Comparison of ENCODE assay signal across 1 cellular context in the genomic region with DNA sequence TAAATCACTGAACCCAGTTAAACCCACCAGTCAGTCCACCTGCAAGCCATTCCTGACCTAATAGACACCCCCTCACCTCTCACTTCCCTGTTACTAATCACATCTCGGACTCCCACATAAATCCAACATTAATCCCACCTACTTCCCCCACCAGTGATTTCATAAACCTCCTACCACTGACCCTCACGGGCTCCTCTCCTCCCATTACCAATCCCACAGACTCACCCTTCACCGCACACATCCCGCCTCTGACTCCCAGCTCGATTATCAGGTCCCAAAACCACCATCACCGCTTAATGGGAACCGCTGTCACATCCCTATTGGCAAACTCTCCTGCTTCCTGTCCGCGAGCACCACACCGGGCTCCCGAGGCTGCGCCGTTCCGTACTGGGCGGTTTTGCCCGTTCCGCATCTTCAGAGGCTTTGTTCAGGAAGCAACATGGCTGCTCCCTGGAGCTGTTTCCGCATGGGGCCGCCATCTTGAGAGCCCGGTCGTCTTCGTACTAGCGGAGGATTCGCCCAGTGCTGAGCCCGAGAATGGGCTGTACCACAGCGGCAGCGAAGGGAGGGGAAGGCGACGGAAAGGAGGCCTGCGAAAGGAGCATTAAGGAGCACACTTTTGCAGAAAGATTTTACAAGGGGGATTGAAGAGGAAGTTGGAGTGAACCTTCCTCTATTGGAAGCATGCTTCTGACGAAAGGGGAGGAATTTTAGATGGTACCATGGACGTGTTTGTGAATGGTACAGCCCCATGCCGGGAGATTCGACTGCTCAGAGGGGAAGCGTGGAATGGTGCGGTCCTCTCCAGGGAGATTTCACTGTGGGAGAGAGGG.
TF ChIP-seq lines count a peak whose summit lies in the region.

A gene (minus strand): TSS at position 502 of the 833 bp plus-strand sequence. CDS start 1,825 bp downstream, outside the sequence.

TF ChIP-seq in K562, 482 proteins besides CTCF, POLR2A, EP300 and RAD21 (continued from another document):
- TF ChIP-seq, protein P1, sequence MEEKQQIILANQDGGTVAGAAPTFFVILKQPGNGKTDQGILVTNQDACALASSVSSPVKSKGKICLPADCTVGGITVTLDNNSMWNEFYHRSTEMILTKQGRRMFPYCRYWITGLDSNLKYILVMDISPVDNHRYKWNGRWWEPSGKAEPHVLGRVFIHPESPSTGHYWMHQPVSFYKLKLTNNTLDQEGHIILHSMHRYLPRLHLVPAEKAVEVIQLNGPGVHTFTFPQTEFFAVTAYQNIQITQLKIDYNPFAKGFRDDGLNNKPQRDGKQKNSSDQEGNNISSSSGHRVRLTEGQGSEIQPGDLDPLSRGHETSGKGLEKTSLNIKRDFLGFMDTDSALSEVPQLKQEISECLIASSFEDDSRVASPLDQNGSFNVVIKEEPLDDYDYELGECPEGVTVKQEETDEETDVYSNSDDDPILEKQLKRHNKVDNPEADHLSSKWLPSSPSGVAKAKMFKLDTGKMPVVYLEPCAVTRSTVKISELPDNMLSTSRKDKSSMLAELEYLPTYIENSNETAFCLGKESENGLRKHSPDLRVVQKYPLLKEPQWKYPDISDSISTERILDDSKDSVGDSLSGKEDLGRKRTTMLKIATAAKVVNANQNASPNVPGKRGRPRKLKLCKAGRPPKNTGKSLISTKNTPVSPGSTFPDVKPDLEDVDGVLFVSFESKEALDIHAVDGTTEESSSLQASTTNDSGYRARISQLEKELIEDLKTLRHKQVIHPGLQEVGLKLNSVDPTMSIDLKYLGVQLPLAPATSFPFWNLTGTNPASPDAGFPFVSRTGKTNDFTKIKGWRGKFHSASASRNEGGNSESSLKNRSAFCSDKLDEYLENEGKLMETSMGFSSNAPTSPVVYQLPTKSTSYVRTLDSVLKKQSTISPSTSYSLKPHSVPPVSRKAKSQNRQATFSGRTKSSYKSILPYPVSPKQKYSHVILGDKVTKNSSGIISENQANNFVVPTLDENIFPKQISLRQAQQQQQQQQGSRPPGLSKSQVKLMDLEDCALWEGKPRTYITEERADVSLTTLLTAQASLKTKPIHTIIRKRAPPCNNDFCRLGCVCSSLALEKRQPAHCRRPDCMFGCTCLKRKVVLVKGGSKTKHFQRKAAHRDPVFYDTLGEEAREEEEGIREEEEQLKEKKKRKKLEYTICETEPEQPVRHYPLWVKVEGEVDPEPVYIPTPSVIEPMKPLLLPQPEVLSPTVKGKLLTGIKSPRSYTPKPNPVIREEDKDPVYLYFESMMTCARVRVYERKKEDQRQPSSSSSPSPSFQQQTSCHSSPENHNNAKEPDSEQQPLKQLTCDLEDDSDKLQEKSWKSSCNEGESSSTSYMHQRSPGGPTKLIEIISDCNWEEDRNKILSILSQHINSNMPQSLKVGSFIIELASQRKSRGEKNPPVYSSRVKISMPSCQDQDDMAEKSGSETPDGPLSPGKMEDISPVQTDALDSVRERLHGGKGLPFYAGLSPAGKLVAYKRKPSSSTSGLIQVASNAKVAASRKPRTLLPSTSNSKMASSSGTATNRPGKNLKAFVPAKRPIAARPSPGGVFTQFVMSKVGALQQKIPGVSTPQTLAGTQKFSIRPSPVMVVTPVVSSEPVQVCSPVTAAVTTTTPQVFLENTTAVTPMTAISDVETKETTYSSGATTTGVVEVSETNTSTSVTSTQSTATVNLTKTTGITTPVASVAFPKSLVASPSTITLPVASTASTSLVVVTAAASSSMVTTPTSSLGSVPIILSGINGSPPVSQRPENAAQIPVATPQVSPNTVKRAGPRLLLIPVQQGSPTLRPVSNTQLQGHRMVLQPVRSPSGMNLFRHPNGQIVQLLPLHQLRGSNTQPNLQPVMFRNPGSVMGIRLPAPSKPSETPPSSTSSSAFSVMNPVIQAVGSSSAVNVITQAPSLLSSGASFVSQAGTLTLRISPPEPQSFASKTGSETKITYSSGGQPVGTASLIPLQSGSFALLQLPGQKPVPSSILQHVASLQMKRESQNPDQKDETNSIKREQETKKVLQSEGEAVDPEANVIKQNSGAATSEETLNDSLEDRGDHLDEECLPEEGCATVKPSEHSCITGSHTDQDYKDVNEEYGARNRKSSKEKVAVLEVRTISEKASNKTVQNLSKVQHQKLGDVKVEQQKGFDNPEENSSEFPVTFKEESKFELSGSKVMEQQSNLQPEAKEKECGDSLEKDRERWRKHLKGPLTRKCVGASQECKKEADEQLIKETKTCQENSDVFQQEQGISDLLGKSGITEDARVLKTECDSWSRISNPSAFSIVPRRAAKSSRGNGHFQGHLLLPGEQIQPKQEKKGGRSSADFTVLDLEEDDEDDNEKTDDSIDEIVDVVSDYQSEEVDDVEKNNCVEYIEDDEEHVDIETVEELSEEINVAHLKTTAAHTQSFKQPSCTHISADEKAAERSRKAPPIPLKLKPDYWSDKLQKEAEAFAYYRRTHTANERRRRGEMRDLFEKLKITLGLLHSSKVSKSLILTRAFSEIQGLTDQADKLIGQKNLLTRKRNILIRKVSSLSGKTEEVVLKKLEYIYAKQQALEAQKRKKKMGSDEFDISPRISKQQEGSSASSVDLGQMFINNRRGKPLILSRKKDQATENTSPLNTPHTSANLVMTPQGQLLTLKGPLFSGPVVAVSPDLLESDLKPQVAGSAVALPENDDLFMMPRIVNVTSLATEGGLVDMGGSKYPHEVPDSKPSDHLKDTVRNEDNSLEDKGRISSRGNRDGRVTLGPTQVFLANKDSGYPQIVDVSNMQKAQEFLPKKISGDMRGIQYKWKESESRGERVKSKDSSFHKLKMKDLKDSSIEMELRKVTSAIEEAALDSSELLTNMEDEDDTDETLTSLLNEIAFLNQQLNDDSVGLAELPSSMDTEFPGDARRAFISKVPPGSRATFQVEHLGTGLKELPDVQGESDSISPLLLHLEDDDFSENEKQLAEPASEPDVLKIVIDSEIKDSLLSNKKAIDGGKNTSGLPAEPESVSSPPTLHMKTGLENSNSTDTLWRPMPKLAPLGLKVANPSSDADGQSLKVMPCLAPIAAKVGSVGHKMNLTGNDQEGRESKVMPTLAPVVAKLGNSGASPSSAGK (IDR thresholded peaks at IDR 0.05) = peak; percentile 80
- TF ChIP-seq TEAD1 (CRISPR knock-in tag; IDR thresholded peaks at IDR 0.05) = no peak
